ENCODE assay signal across 8 cellular contexts in genomic region chrX:20265221-20265725, GRCh38.
DNase-seq lines count a peak whose midpoint lies in the region; ATAC-seq and TF ChIP-seq lines count a peak whose summit lies in the region.

No MANE protein-coding gene starts in this region.

- H3K27me3 Mint-ChIP-seq in activated T-cell treated with anti-CD3 and anti-CD28 coated beads, Interleukin-2, amount 50 U/mL, for 24 hours = peaks cover 12% of the 10 kb centered on the region
- H3K27me3 Mint-ChIP-seq in nephron (ENCODE audit: low read depth) = peaks cover 9% of the 10 kb centered on the region

- peaks cover 33% of the 10 kb centered on the region for H3K4me1 Mint-ChIP-seq in activated T-cell treated with anti-CD3 and anti-CD28 coated beads, Interleukin-2, amount 50 U/mL, for 24 hours (ENCODE audit: low read depth)
- peaks cover 14% of the 10 kb centered on the region for H3K4me1 Mint-ChIP-seq in nephron

- peak; percentile 11 to 20 for DNase-seq in SHP77 (lab: John Stamatoyannopoulos, UW)
- no peak for DNase-seq in SHP77 treated with DMSO at 0.1 percent for 48 hours (lab: John Stamatoyannopoulos, UW)
- DNase-seq in NOMO-1 treated with DMSO at 0.1 percent for 48 hours (lab: John Stamatoyannopoulos, UW; ENCODE audit: unreplicated experiment) = peak; percentile 27
- peak; percentile 75 for DNase-seq in activated T-cell treated with anti-CD3 and anti-CD28 coated beads, Interleukin-2, amount 50 U/mL, for 24 hours
- DNase-seq in fibroblast of gingiva (ENCODE audit: low read depth) = peak; percentile 67
- DNase-seq in substantia nigra (lab: John Stamatoyannopoulos, UW) = peak in 29 of 49 donors; percentile 0 to 49 (median 2)

- ATAC-seq in HG03064 (IDR thresholded peaks at IDR 0.05; ENCODE audit: low read depth, unreplicated experiment) = peak; percentile 32

- H3K27ac Mint-ChIP-seq in activated T-cell treated with anti-CD3 and anti-CD28 coated beads, Interleukin-2, amount 50 U/mL, for 24 hours = peak overlapping the region; percentile 97
- H3K27ac Mint-ChIP-seq in nephron = peak overlapping the region; percentile 71 to 93 (median 79)

- peak overlapping the region; percentile 30 for H3K27ac ChIP-seq in substantia nigra (ENCODE audit: low read depth, low read length, poor library complexity, severe bottlenecking)

- no peaks in the 10 kb centered on the region for H3K9me3 Mint-ChIP-seq in activated T-cell treated with anti-CD3 and anti-CD28 coated beads, Interleukin-2, amount 50 U/mL, for 24 hours
- H3K9me3 Mint-ChIP-seq in nephron = peaks cover 3% of the 10 kb centered on the region

- H3K4me3 Mint-ChIP-seq in activated T-cell treated with anti-CD3 and anti-CD28 coated beads, Interleukin-2, amount 50 U/mL, for 24 hours = peak overlapping the region; percentile 85
- peak overlapping the region; percentile 88 to 94 (median 91) for H3K4me3 Mint-ChIP-seq in nephron

- H3K36me3 Mint-ChIP-seq in activated T-cell treated with anti-CD3 and anti-CD28 coated beads, Interleukin-2, amount 50 U/mL, for 24 hours (ENCODE audit: low read depth) = peaks cover 10% of the 10 kb centered on the region
- H3K36me3 Mint-ChIP-seq in nephron (ENCODE audit: low read depth) = no peaks in the 10 kb centered on the region

- TF ChIP-seq CTCF in nephron (IDR thresholded peaks at IDR 0.05; ENCODE audit: unreplicated experiment in 3 of 3) = no peak
